Comparison of ENCODE assay signal across 14 cellular contexts in the genomic region with DNA sequence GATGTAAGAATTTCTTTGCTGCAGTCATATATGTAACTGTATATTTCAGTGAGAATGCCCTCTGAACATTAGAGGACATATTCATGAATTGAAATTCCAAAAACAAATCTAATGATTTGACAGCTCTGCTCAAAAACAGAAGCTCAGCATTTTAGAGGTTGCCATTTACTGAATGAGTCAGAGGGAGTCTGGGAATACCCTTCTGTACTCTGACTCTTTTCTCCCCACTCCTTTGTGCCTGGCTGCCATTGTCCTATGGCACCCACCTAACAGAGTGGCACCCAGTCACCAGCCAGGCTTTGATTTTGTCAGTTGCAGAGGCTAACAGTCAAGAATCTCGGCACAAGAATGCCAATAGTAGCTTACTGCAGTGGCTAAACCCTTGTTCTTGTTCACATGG.
A peak's percentile ranks its signal among the peaks of the same experiment; 100 is the strongest.
DNase-seq lines count a peak whose midpoint lies in the region; ATAC-seq, FAIRE-seq and TF ChIP-seq lines count a peak whose summit lies in the region.
"Had no signal": no experiment of that assay in that cellular context is flagged by ENCODE, and none has a peak within 500 bp of the region (broad histone marks: within the 10 kb centered on the region; RNA-seq: fewer than 3 reads in every experiment).

No MANE protein-coding gene starts in this region.

- no peaks in the 10 kb centered on the region for H3K9me3 ChIP-seq in HUES48 (ENCODE audit: control insufficient read depth, insufficient read depth, low read length)
- H3K9me3 ChIP-seq in trophoblast cell (ENCODE audit: insufficient read depth, low read depth, low read length) = no peaks in the 10 kb centered on the region
- H3K9me3 ChIP-seq in mucosa of descending colon = no peaks in the 10 kb centered on the region
- H3K9me3 ChIP-seq: neutrophil, thyroid gland had no signal

- no peak overlapping the region for H3K18ac ChIP-seq in trophoblast cell (ENCODE audit: low read length)

- H2BK5ac ChIP-seq in trophoblast cell (ENCODE audit: low read depth, low read length, poor library complexity) = no peak overlapping the region

- DNase-seq in DMS53 (lab: John Stamatoyannopoulos, UW) = peak; percentile 17
- no peak for DNase-seq in DMS53 treated with DMSO at 0.1 percent for 48 hours (lab: John Stamatoyannopoulos, UW; ENCODE audit: unreplicated experiment)
- DNase-seq in bronchial epithelial cell (ENCODE audit: low read depth) = peak; percentile 46
- DNase-seq in trophoblast cell = no peak
- no peak for DNase-seq in mucosa of descending colon
- DNase-seq: activated CD8-positive, alpha-beta memory T cell treated with anti-CD3 and anti-CD28 coated beads for 24 hours; T1000; thyroid gland had no signal

- no peak for FAIRE-seq in bronchial epithelial cell (lab: Jason Lieb, UNC)

- H3K79me2 ChIP-seq in trophoblast cell (ENCODE audit: control insufficient read depth, insufficient read depth, low read length, poor library complexity) = no peaks in the 10 kb centered on the region

- TF ChIP-seq CTCF in bronchial epithelial cell (IDR thresholded peaks at IDR 0.05; ENCODE audit: insufficient read depth, low read length, severe bottlenecking) = no peak
- no peak for TF ChIP-seq CTCF in mucosa of descending colon (IDR thresholded peaks at IDR 0.05)

- H3K79me1 ChIP-seq in trophoblast cell (ENCODE audit: low read length) = peaks cover 1% of the 10 kb centered on the region

- no peak overlapping the region for H3K23ac ChIP-seq in trophoblast cell (ENCODE audit: low read length)

- ATAC-seq in GM21390 (IDR thresholded peaks at IDR 0.05; ENCODE audit: unreplicated experiment) (no peak), mucosa of descending colon (no peak), HG03095 (IDR thresholded peaks at IDR 0.05; ENCODE audit: unreplicated experiment) (no peak)

- H3K4me3 ChIP-seq in HUES48 (ENCODE audit: low read depth, low read length) (no peak overlapping the region), bronchial epithelial cell (ENCODE audit: low read depth, low read length) (no peak overlapping the region), trophoblast cell (ENCODE audit: low read depth, low read length) (no peak overlapping the region), mucosa of descending colon (no peak overlapping the region)
- H3K4me3 ChIP-seq: skin epidermis, thyroid gland had no signal

- WGBS in trophoblast cell (ENCODE audit: extremely low coverage, insufficient coverage, insufficient read length) = no CpG with 5 or more reads among the region's 1 CpG

- H2AK5ac ChIP-seq in trophoblast cell (ENCODE audit: low read length) = no peak overlapping the region

- no peak overlapping the region for H3K14ac ChIP-seq in trophoblast cell (ENCODE audit: low read length)

- no peak overlapping the region for H4K8ac ChIP-seq in trophoblast cell (ENCODE audit: low read depth, low read length)

- H3K4ac ChIP-seq in trophoblast cell (ENCODE audit: low read depth, low read length) = no peak overlapping the region

- H2AFZ ChIP-seq in trophoblast cell (ENCODE audit: insufficient read depth, low read length, poor library complexity) = no peak overlapping the region

- H3K27me3 ChIP-seq in HUES48 (ENCODE audit: control insufficient read depth, insufficient read depth, low read length) (no peaks in the 10 kb centered on the region), bronchial epithelial cell (ENCODE audit: control insufficient read depth, insufficient read depth, low read length) (no peaks in the 10 kb centered on the region), trophoblast cell (ENCODE audit: insufficient read depth, low read length) (no peaks in the 10 kb centered on the region)
- H3K27me3 ChIP-seq: neutrophil, thyroid gland had no signal

- no peak overlapping the region for H2BK120ac ChIP-seq in trophoblast cell (ENCODE audit: insufficient read depth, low read length, poor library complexity)

- H4K91ac ChIP-seq in trophoblast cell (ENCODE audit: low read depth, low read length) = no peak overlapping the region

- H3K36me3 ChIP-seq in HUES48 (ENCODE audit: control insufficient read depth, insufficient read depth, low read length) (no peaks in the 10 kb centered on the region), bronchial epithelial cell (ENCODE audit: control insufficient read depth, insufficient read depth, low read length) (no peaks in the 10 kb centered on the region), trophoblast cell (ENCODE audit: control insufficient read depth in 1 of 2, insufficient read depth in 2 of 2, low read length in 2 of 2) (no peaks in the 10 kb centered on the region), mucosa of descending colon (ENCODE audit: low read depth) (no peaks in the 10 kb centered on the region)
- H3K36me3 ChIP-seq: neutrophil, thyroid gland had no signal

- H3K27ac ChIP-seq in HUES48 (ENCODE audit: low read depth, low read length) = peak overlapping the region; percentile 14
- no peak overlapping the region for H3K27ac ChIP-seq in trophoblast cell (ENCODE audit: low read depth, low read length)
- H3K27ac ChIP-seq: 22Rv1, neutrophil, skin epidermis, thyroid gland had no signal

- intact Hi-C loops in mucosa of descending colon (cut with DNase I, micrococcal nuclease) = no loop called here

- H4K12ac ChIP-seq in trophoblast cell (ENCODE audit: low read depth, low read length) = no peak overlapping the region

- H2BK12ac ChIP-seq in trophoblast cell (ENCODE audit: low read length) = peak overlapping the region; percentile 71

- H3K4me2 ChIP-seq in trophoblast cell (ENCODE audit: low read length) = no peak overlapping the region

- H3K9ac ChIP-seq in HUES48 (ENCODE audit: low read depth, low read length) (no peak overlapping the region), trophoblast cell (ENCODE audit: low read length) (no peak overlapping the region)

- H3K4me1 ChIP-seq in HUES48 (ENCODE audit: control insufficient read depth, insufficient read depth, low read length) = peaks cover 35% of the 10 kb centered on the region
- peaks cover 2% of the 10 kb centered on the region in 2 experiments for H3K4me1 ChIP-seq in trophoblast cell (ENCODE audit: control insufficient read depth in 1 of 2, insufficient read depth in 2 of 2, low read length in 2 of 2)
- H3K4me1 ChIP-seq in mucosa of descending colon (ENCODE audit: low read depth) = no peaks in the 10 kb centered on the region

Comparison
In these comparisons a context has a peak if more than half of its experiments do, and no peak if none do; other contexts are left out.
1. DNase-seq: peak in DMS53 (single experiment) and bronchial epithelial cell (single experiment); none in DMS53 treated with DMSO at 0.1 percent for 48 hours (single experiment), trophoblast cell (0 of 2) and mucosa of descending colon (0 of 3).